15 cellular contexts compared by ENCODE assay signal in the genomic region with DNA sequence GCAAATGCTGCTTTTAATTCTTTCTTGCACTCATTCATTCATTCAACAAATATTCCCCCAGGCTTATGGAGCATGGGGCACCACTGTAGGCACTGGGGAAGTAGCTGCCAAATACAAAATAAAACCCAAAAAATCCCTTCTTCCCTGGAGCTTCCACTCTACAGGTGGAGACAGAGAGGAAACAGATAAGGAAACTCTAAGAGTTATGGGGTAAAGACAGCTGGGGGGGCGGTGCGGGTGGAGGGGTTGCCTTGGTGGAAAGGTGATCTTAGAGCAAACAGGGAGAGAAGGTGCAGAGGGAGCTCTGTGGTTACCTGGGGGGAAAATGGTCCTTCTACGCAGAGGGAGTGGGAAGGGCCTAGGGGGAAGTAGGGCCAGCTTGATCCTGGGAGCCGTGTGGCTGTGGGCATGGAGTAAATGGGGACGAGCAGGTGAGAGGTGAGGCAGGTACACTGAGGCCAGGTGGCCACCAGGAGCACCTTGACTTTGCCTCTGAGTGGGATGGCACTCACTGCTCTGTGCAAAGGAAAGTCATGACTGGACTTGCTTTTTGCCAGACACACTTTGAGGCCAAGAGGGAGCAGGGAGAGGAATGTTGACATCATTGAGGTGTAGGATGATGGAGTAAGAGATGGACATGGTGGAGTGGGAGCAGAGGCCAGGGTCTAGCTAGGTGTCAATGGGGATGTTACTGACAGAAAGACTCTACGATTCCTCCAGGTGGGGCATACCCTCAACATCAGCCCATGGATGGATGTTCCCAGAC.
DNase-seq lines count a peak whose midpoint lies in the region; ATAC-seq and TF ChIP-seq lines count a peak whose summit lies in the region.
"Had no signal": no experiment of that assay in that cellular context is flagged by ENCODE, and none has a peak within 500 bp of the region (broad histone marks: within the 10 kb centered on the region; RNA-seq: fewer than 3 reads in every experiment).

No MANE protein-coding gene starts in this region.

- TF ChIP-seq CTCF in dorsolateral prefrontal cortex (IDR thresholded peaks at IDR 0.05 in 54 of 56, conservative IDR thresholded peaks at IDR 0.05 in 2 of 56; ENCODE audit: low read depth in 1 of 56, partially characterized antibody in 56 of 56) (no peak), progenitor cell of endocrine pancreas (IDR thresholded peaks at IDR 0.05; ENCODE audit: unreplicated experiment) (no peak)

- no peaks in the 10 kb centered on the region for H3K27me3 Mint-ChIP-seq in progenitor cell of endocrine pancreas
- H3K27me3 Mint-ChIP-seq in naive thymus-derived CD4-positive, alpha-beta T cell = peaks cover 0 to 9% (median 6%) of the 10 kb centered on the region in 5 donors
- peaks cover 10 to 11% of the 10 kb centered on the region in 2 donors for H3K27me3 Mint-ChIP-seq in CD8-positive, alpha-beta memory T cell

- no peaks in the 10 kb centered on the region for H3K9me3 ChIP-seq in naive thymus-derived CD4-positive, alpha-beta T cell (ENCODE audit: control insufficient read depth in 2 of 3, low read length in 3 of 3)
- no peaks in the 10 kb centered on the region for H3K9me3 ChIP-seq in CD8-positive, alpha-beta memory T cell (ENCODE audit: low read length)
- H3K9me3 ChIP-seq: gastroesophageal sphincter, mucosa of descending colon had no signal

- H3K36me3 Mint-ChIP-seq in progenitor cell of endocrine pancreas (ENCODE audit: insufficient read depth) = peaks cover 2% of the 10 kb centered on the region
- H3K36me3 Mint-ChIP-seq in naive thymus-derived CD4-positive, alpha-beta T cell = peaks cover 0 to 22% (median 0%) of the 10 kb centered on the region in 5 donors
- no peaks in the 10 kb centered on the region for H3K36me3 Mint-ChIP-seq in CD8-positive, alpha-beta memory T cell
- H3K36me3 Mint-ChIP-seq: activated naive CD4-positive, alpha-beta T cell treated with anti-CD3 and anti-CD28 coated beads, Interleukin-2, amount 10 ng/mL, durations not matched to agents 7 days and 5 days had no signal

- POLR2A ChIA-PET in naive thymus-derived CD4-positive, alpha-beta T cell (lab: Charles Lee) = no interaction called here
- POLR2A ChIA-PET in CD8-positive, alpha-beta memory T cell (lab: Charles Lee) = no interaction called here

- peaks cover 10% of the 10 kb centered on the region for H3K9me3 Mint-ChIP-seq in progenitor cell of endocrine pancreas (ENCODE audit: low read depth)
- H3K9me3 Mint-ChIP-seq in naive thymus-derived CD4-positive, alpha-beta T cell = peaks cover 0 to 18% (median 4%) of the 10 kb centered on the region in 11 donors
- H3K9me3 Mint-ChIP-seq in CD8-positive, alpha-beta memory T cell = peaks cover 0 to 2% (median 0%) of the 10 kb centered on the region in 5 donors
- H3K9me3 Mint-ChIP-seq: CD4-positive, CD25-positive, alpha-beta regulatory T cell had no signal

- ATAC-seq in naive thymus-derived CD4-positive, alpha-beta T cell = no peak
- ATAC-seq: gastroesophageal sphincter had no signal

- intact Hi-C loops in dorsolateral prefrontal cortex (cut with DNase I) = loop anchor here in 1 of 2 donors (5.0 kb wide), 2 partner anchors 150 to 155 kb away; a partner anchor contains a TSS
- intact Hi-C loops in naive thymus-derived CD4-positive, alpha-beta T cell (cut with micrococcal nuclease) = no loop called here

- DNase-seq in DMS153 (lab: John Stamatoyannopoulos, UW) (peak; percentile 66), DMS153 treated with DMSO at 0.1 percent for 48 hours (lab: John Stamatoyannopoulos, UW; ENCODE audit: unreplicated experiment) (no peak), NCI-H2196 (lab: John Stamatoyannopoulos, UW; ENCODE audit: unreplicated experiment) (peak; percentile 40), dorsolateral prefrontal cortex (no peak), progenitor cell of endocrine pancreas (ENCODE audit: low spot score, unreplicated experiment) (no peak), HUDEP-2 (lab: John Stamatoyannopoulos, UW; ENCODE audit: unreplicated experiment in 76 of 76) (no peak)
- no peak for DNase-seq in naive thymus-derived CD4-positive, alpha-beta T cell
- DNase-seq in CD8-positive, alpha-beta memory T cell = no peak
- DNase-seq: activated naive CD4-positive, alpha-beta T cell treated with anti-CD3 and anti-CD28 coated beads, Interleukin-2, amount 10 ng/mL, durations not matched to agents 7 days and 5 days; stimulated activated CD4-positive, alpha-beta T cell treated with anti-CD3 and anti-CD28 coated beads, Interleukin-1b, Interleukin-23, amount 100 ng/mL, for 48 hours had no signal

- H3K4me3 Mint-ChIP-seq in progenitor cell of endocrine pancreas (ENCODE audit: low read depth) = no peak overlapping the region
- peak overlapping the region in 1 of 10 donors; percentile 12 for H3K4me3 Mint-ChIP-seq in naive thymus-derived CD4-positive, alpha-beta T cell
- no peak overlapping the region for H3K4me3 Mint-ChIP-seq in CD8-positive, alpha-beta memory T cell
- H3K4me3 Mint-ChIP-seq: activated naive CD4-positive, alpha-beta T cell treated with anti-CD3 and anti-CD28 coated beads, Interleukin-2, amount 10 ng/mL, durations not matched to agents 7 days and 5 days; CD4-positive, CD25-positive, alpha-beta regulatory T cell had no signal

- CTCF ChIA-PET in naive thymus-derived CD4-positive, alpha-beta T cell (lab: Charles Lee) = no interaction called here
- CTCF ChIA-PET in CD8-positive, alpha-beta memory T cell (lab: Charles Lee) = no interaction called here

- H3K27ac Mint-ChIP-seq in progenitor cell of endocrine pancreas = peak overlapping the region; percentile 95
- H3K27ac Mint-ChIP-seq in naive thymus-derived CD4-positive, alpha-beta T cell = no peak overlapping the region
- H3K27ac Mint-ChIP-seq in CD8-positive, alpha-beta memory T cell = no peak overlapping the region
- H3K27ac Mint-ChIP-seq: activated naive CD4-positive, alpha-beta T cell treated with anti-CD3 and anti-CD28 coated beads, Interleukin-2, amount 10 ng/mL, durations not matched to agents 7 days and 5 days; CD4-positive, CD25-positive, alpha-beta regulatory T cell had no signal

- no peaks in the 10 kb centered on the region for H3K27me3 ChIP-seq in dorsolateral prefrontal cortex
- H3K27me3 ChIP-seq in naive thymus-derived CD4-positive, alpha-beta T cell (ENCODE audit: control insufficient read depth in 2 of 2, insufficient read depth in 2 of 2, low read length in 2 of 2) = no peaks in the 10 kb centered on the region
- no peaks in the 10 kb centered on the region for H3K27me3 ChIP-seq in CD8-positive, alpha-beta memory T cell (ENCODE audit: insufficient read depth, low read length, poor library complexity, severe bottlenecking)
- H3K27me3 ChIP-seq: gastroesophageal sphincter had no signal

- no peaks in the 10 kb centered on the region for H3K4me1 ChIP-seq in naive thymus-derived CD4-positive, alpha-beta T cell (ENCODE audit: control insufficient read depth in 2 of 2, insufficient read depth in 2 of 2, low read length in 2 of 2)
- H3K4me1 ChIP-seq in CD8-positive, alpha-beta memory T cell (ENCODE audit: insufficient read depth, low read length) = no peaks in the 10 kb centered on the region

- no peaks in the 10 kb centered on the region for H3K36me3 ChIP-seq in naive thymus-derived CD4-positive, alpha-beta T cell (ENCODE audit: control insufficient read depth in 2 of 3, insufficient read depth in 3 of 3, low read length in 3 of 3)
- H3K36me3 ChIP-seq in CD8-positive, alpha-beta memory T cell (ENCODE audit: insufficient read depth, low read length) = no peaks in the 10 kb centered on the region
- H3K36me3 ChIP-seq: gastroesophageal sphincter had no signal

- H3K27ac ChIP-seq in dorsolateral prefrontal cortex = peak overlapping the region in 51 of 59 donors; percentile 3 to 89 (median 66)
- no peak overlapping the region for H3K27ac ChIP-seq in naive thymus-derived CD4-positive, alpha-beta T cell (ENCODE audit: low read depth, low read length)
- H3K27ac ChIP-seq in CD8-positive, alpha-beta memory T cell (ENCODE audit: low read depth, low read length) = no peak overlapping the region
- H3K27ac ChIP-seq: 22Rv1, SK-N-MC had no signal

- peaks cover 55% of the 10 kb centered on the region for H3K4me1 Mint-ChIP-seq in progenitor cell of endocrine pancreas (ENCODE audit: low read depth)
- peaks cover 0 to 44% (median 0%) of the 10 kb centered on the region in 7 donors for H3K4me1 Mint-ChIP-seq in naive thymus-derived CD4-positive, alpha-beta T cell
- H3K4me1 Mint-ChIP-seq in CD8-positive, alpha-beta memory T cell = no peaks in the 10 kb centered on the region
- H3K4me1 Mint-ChIP-seq: activated naive CD4-positive, alpha-beta T cell treated with anti-CD3 and anti-CD28 coated beads, Interleukin-2, amount 10 ng/mL, durations not matched to agents 7 days and 5 days; CD4-positive, CD25-positive, alpha-beta regulatory T cell had no signal

- no peak overlapping the region for H3K4me3 ChIP-seq in dorsolateral prefrontal cortex
- H3K4me3 ChIP-seq in naive thymus-derived CD4-positive, alpha-beta T cell (ENCODE audit: low read length) = no peak overlapping the region
- H3K4me3 ChIP-seq in CD8-positive, alpha-beta memory T cell (ENCODE audit: low read length) = no peak overlapping the region
- H3K4me3 ChIP-seq: gastroesophageal sphincter, mucosa of descending colon, SK-N-MC had no signal

Comparison
In these comparisons a context has a peak if more than half of its experiments do, and no peak if none do; other contexts are left out.
1. DNase-seq: peak in DMS153 (single experiment) and NCI-H2196 (single experiment); none in DMS153 treated with DMSO at 0.1 percent for 48 hours (single experiment), dorsolateral prefrontal cortex (0 of 10), progenitor cell of endocrine pancreas (single experiment), naive thymus-derived CD4-positive, alpha-beta T cell (0 of 9), HUDEP-2 (0 of 76) and CD8-positive, alpha-beta memory T cell (0 of 5).
2. H3K27ac ChIP-seq: peak in dorsolateral prefrontal cortex (51 of 59); none in naive thymus-derived CD4-positive, alpha-beta T cell (single experiment) and CD8-positive, alpha-beta memory T cell (single experiment).